8 cellular contexts compared by ENCODE assay signal in genomic region chr2:160109939-160110673, GRCh38. TPM values are rescaled to one million over a fixed set of nuclear protein-coding genes. Genes with fewer than 3 reads are reported as not detected.
A peak's percentile ranks its signal among the peaks of the same experiment; 100 is the strongest.
DNase-seq lines count a peak whose midpoint lies in the region; ATAC-seq and TF ChIP-seq lines count a peak whose summit lies in the region.

No MANE protein-coding gene starts in this region.

- DNase-seq in NCI-H446 (lab: John Stamatoyannopoulos, UW), result peak; percentile 40 to 80
- DNase-seq in activated CD4-positive, alpha-beta T cell treated with anti-CD3 and anti-CD28 coated beads for 48 hours, result peak; percentile 63
- DNase-seq in effector memory CD4-positive, alpha-beta T cell, result peak; percentile 2 to 28 (median 3)
- peak; percentile 78 for DNase-seq in mesenchymal stem cell
- DNase-seq in stimulated activated CD8-positive, alpha-beta memory T cell treated with anti-CD3 and anti-CD28 coated beads, Interleukin-7, amount 100 ng/mL, for 4 hours (ENCODE audit: low read depth in 2 of 2), result peak; percentile 6 to 11

- H3K18ac ChIP-seq in mesenchymal stem cell (ENCODE audit: low read depth in 1 of 2, low read length in 2 of 2), result peak overlapping the region in 1 of 2 experiments; percentile 34

- H3K23ac ChIP-seq in mesenchymal stem cell (ENCODE audit: low read length in 2 of 2), result no peak overlapping the region

- H3K79me1 ChIP-seq in mesenchymal stem cell (replicated peaks; ENCODE audit: low read length, poor library complexity, severe bottlenecking), result no peaks in the 10 kb centered on the region

- peak overlapping the region; percentile 53 for H3K9ac ChIP-seq in mesenchymal stem cell (ENCODE audit: low read length)

- ATAC-seq in GM18909 (IDR thresholded peaks at IDR 0.05; ENCODE audit: poor library complexity, unreplicated experiment), result peak; percentile 79
- peak; percentile 87 for ATAC-seq in HG03159 (IDR thresholded peaks at IDR 0.05; ENCODE audit: unreplicated experiment)

- no peaks in the 10 kb centered on the region for H3K36me3 ChIP-seq in effector memory CD4-positive, alpha-beta T cell (ENCODE audit: control insufficient read depth, insufficient read depth, low read length)
- H3K36me3 ChIP-seq in mesenchymal stem cell (ENCODE audit: control insufficient read depth in 1 of 2, insufficient read depth in 2 of 2, low read depth in 1 of 2, low read length in 2 of 2), result no peaks in the 10 kb centered on the region

- no peak overlapping the region for H3K4me3 ChIP-seq in effector memory CD4-positive, alpha-beta T cell (ENCODE audit: insufficient read depth, low read depth, low read length, poor library complexity, severe bottlenecking)
- no peak overlapping the region for H3K4me3 ChIP-seq in mesenchymal stem cell (ENCODE audit: insufficient read depth in 1 of 2, low read depth in 1 of 2, low read length in 2 of 2)

- H3K4ac ChIP-seq in mesenchymal stem cell (ENCODE audit: low read depth in 1 of 2, low read length in 2 of 2), result peak overlapping the region in 1 of 2 experiments; percentile 35

- H3K14ac ChIP-seq in mesenchymal stem cell (ENCODE audit: low read length in 2 of 2), result no peak overlapping the region

- H3K27ac ChIP-seq in C4-2B, result no peak overlapping the region
- no peak overlapping the region for H3K27ac ChIP-seq in effector memory CD4-positive, alpha-beta T cell (ENCODE audit: insufficient read depth, low read length, poor library complexity, severe bottlenecking)
- H3K27ac ChIP-seq in mesenchymal stem cell (ENCODE audit: low read length, poor library complexity, severe bottlenecking), result peak overlapping the region; percentile 28

- H2BK15ac ChIP-seq in mesenchymal stem cell (ENCODE audit: low read depth, poor library complexity, severe bottlenecking), result no peak overlapping the region

- H3K4me2 ChIP-seq in mesenchymal stem cell (ENCODE audit: low read length, poor library complexity, severe bottlenecking), result no peak overlapping the region

- H2AK5ac ChIP-seq in mesenchymal stem cell (ENCODE audit: low read length, severe bottlenecking), result peak overlapping the region; percentile 40

- H2AFZ ChIP-seq in mesenchymal stem cell (ENCODE audit: low read depth, low read length), result no peak overlapping the region

- H2BK12ac ChIP-seq in mesenchymal stem cell (ENCODE audit: low read length in 2 of 2), result peak overlapping the region in 1 of 2 experiments; percentile 2

- no peaks in the 10 kb centered on the region for H3K27me3 ChIP-seq in effector memory CD4-positive, alpha-beta T cell (replicated peaks; ENCODE audit: control insufficient read depth, insufficient read depth, low read length, poor library complexity, severe bottlenecking)
- no peaks in the 10 kb centered on the region for H3K27me3 ChIP-seq in mesenchymal stem cell (ENCODE audit: control insufficient read depth in 1 of 2, insufficient read depth in 1 of 2, low read length in 2 of 2)

- H2BK5ac ChIP-seq in mesenchymal stem cell (ENCODE audit: low read depth, low read length, poor library complexity, severe bottlenecking), result peak overlapping the region; percentile 46

- 62% methylated on average over 4 of the region's 8 CpGs for WGBS in mesenchymal stem cell

- H3K4me1 ChIP-seq in effector memory CD4-positive, alpha-beta T cell (ENCODE audit: control insufficient read depth, insufficient read depth, low read length, poor library complexity, severe bottlenecking), result no peaks in the 10 kb centered on the region
- peaks cover 5% of the 10 kb centered on the region for H3K4me1 ChIP-seq in mesenchymal stem cell (ENCODE audit: control insufficient read depth, insufficient read depth, low read depth, low read length)

- no peaks in the 10 kb centered on the region for H3K9me3 ChIP-seq in effector memory CD4-positive, alpha-beta T cell (ENCODE audit: control insufficient read depth, low read length)
- H3K9me3 ChIP-seq in mesenchymal stem cell (ENCODE audit: control insufficient read depth, low read length), result no peaks in the 10 kb centered on the region

- peak; percentile 86 for TF ChIP-seq CTCF in C4-2B (conservative IDR thresholded peaks at IDR 0.05)

- H4K91ac ChIP-seq in mesenchymal stem cell (ENCODE audit: low read length), result no peak overlapping the region

- no peak overlapping the region for H4K8ac ChIP-seq in mesenchymal stem cell (ENCODE audit: low read length)

- no peak overlapping the region for H2BK120ac ChIP-seq in mesenchymal stem cell (ENCODE audit: low read depth, low read length)

RNA-seq across cellular contexts. Expression of gene PLA2R1, which starts 47.7 kb away (rescaled TPM):
- polyA plus RNA-seq in mesenchymal stem cell (2013, experiment 1 of 2), result 6.5 TPM
- 6.1 TPM for polyA plus RNA-seq in mesenchymal stem cell (2013, experiment 2 of 2)

Comparison
In these comparisons a context has a peak if more than half of its experiments do, and no peak if none do; other contexts are left out.
1. DNase-seq: peak in every context shown above with its lines; median percentile 78 in mesenchymal stem cell; 63 in activated CD4-positive, alpha-beta T cell treated with anti-CD3 and anti-CD28 coated beads for 48 hours; 60 in NCI-H446; 8 in stimulated activated CD8-positive, alpha-beta memory T cell treated with anti-CD3 and anti-CD28 coated beads, Interleukin-7, amount 100 ng/mL, for 4 hours; 3 in effector memory CD4-positive, alpha-beta T cell.